1 cellular context compared by ENCODE assay signal in genomic region chr1:32250893-32251716, GRCh38.
TF ChIP-seq lines count a peak whose summit lies in the region.

Gene LCK (plus strand): TSS chr1:32251265. CDS start chr1:32274330, 23,065 bp downstream.

TF ChIP-seq in GM12878, 131 proteins besides CTCF, POLR2A, EP300 and RAD21 (continued from another document):
- TF ChIP-seq MEF2A (IDR thresholded peaks at IDR 0.05; ENCODE audit: insufficient read depth, low read depth, low read length) (no peak), REST (IDR thresholded peaks at IDR 0.05; ENCODE audit: low read depth, low read length) (no peak), EED (IDR thresholded peaks at IDR 0.05; ENCODE audit: low read depth) (peak; percentile 73), ZBED1 (IDR thresholded peaks at IDR 0.05; ENCODE audit: borderline replicate concordance) (peak; percentile 33; the same call in 1 of the 2 replicates), BACH1 (IDR thresholded peaks at IDR 0.05; ENCODE audit: borderline replicate concordance) (peak; percentile 55; the same call in 1 of the 2 replicates), ZSCAN29 (IDR thresholded peaks at IDR 0.05) (no peak), NR2C2 (IDR thresholded peaks at IDR 0.05; ENCODE audit: borderline replicate concordance, control insufficient read depth, insufficient read length, low read depth) (no peak), POU2F2 (IDR thresholded peaks at IDR 0.05; ENCODE audit: borderline replicate concordance, low read depth, low read length) (peak; percentile 67; the same call in 1 of the 3 replicates), CEBPZ (IDR thresholded peaks at IDR 0.05; ENCODE audit: low read depth, low read length) (no peak), BCL11A (IDR thresholded peaks at IDR 0.05; ENCODE audit: low read depth, low read length) (peak; percentile 48; the same call in 1 of the 2 replicates), BRCA1 (IDR thresholded peaks at IDR 0.05; ENCODE audit: low read depth, low read length) (no peak), MAX (IDR thresholded peaks at IDR 0.05; ENCODE audit: low read depth, low read length) (peak; percentile 36; the same call in 1 of the 2 replicates), TAF1 (IDR thresholded peaks at IDR 0.05; ENCODE audit: borderline replicate concordance, low read depth, low read length) (peak; percentile 40; the same call in 1 of the 2 replicates)
